8 cellular contexts compared by ENCODE assay signal in genomic region chr1:12124693-12125421, GRCh38. TPM values are rescaled to one million over a fixed set of nuclear protein-coding genes. Genes with fewer than 3 reads are reported as not detected.
DNase-seq lines count a peak whose midpoint lies in the region; ATAC-seq and TF ChIP-seq lines count a peak whose summit lies in the region.

No MANE protein-coding gene starts in this region.

- H3K27me3 Mint-ChIP-seq in activated B cell treated with CpG ODN at 0.5 μM for 24 hours = no peaks in the 10 kb centered on the region

- POLR2A ChIA-PET in activated B cell treated with CpG ODN at 0.5 μM for 24 hours (lab: Charles Lee) = interaction anchor here (0.5 to 6.0 kb wide), 21 partner anchors 9 to 215 kb away, joined by 3 to 103 read pairs (median 4); partner anchors contain the start of genes MIIP, TNFRSF1B and VPS13D

- H3K27ac ChIP-seq in caudate nucleus (ENCODE audit: low read depth, low read length) = no peak overlapping the region

- DNase-seq in NCI-H146 (lab: John Stamatoyannopoulos, UW) (peak; percentile 14), NCI-H146 treated with DMSO at 0.1 percent for 48 hours (lab: John Stamatoyannopoulos, UW; ENCODE audit: unreplicated experiment) (no peak), NCI-H1694 treated with DMSO at 0.1 percent for 48 hours (lab: John Stamatoyannopoulos, UW) (peak; percentile 26), activated B cell treated with CpG ODN at 0.5 μM for 24 hours (peak; percentile 68), caudate nucleus (lab: John Stamatoyannopoulos, UW) (peak in 46 of 61 donors; percentile 4 to 79 (median 36)), left colon (peak; percentile 59 to 78)
- DNase-seq in stimulated activated CD4-positive, alpha-beta T cell treated with anti-CD3 and anti-CD28 coated beads, Interleukin-2, amount 100 ng/mL, for 4 hours (ENCODE audit: low read depth) = peak; percentile 70

- ATAC-seq in activated B cell treated with CpG ODN at 0.5 μM for 24 hours (ENCODE audit: low read depth) (peak; percentile 76), left colon (peak; percentile 70), HG03439 (IDR thresholded peaks at IDR 0.05; ENCODE audit: unreplicated experiment) (no peak)

- TF ChIP-seq CTCF in activated B cell treated with CpG ODN at 0.5 μM for 24 hours (IDR thresholded peaks at IDR 0.05) = peak; percentile 91

- H3K36me3 Mint-ChIP-seq in activated B cell treated with CpG ODN at 0.5 μM for 24 hours (ENCODE audit: low read depth) = no peaks in the 10 kb centered on the region

- peak overlapping the region; percentile 64 for H3K27ac Mint-ChIP-seq in activated B cell treated with CpG ODN at 0.5 μM for 24 hours

- intact Hi-C loops in activated B cell treated with CpG ODN at 0.5 μM for 24 hours (cut with micrococcal nuclease) = loop anchor here (1.0 kb wide), 5 partner anchors 28 to 119 kb away; no protein-coding TSS in a partner anchor
- intact Hi-C loops in left colon (cut with DNase I, micrococcal nuclease) = loop anchor here (2.0 to 5.0 kb wide), 2 partner anchors 82 to 84 kb away; no protein-coding TSS in a partner anchor

- no peaks in the 10 kb centered on the region for H3K9me3 Mint-ChIP-seq in activated B cell treated with CpG ODN at 0.5 μM for 24 hours

- peaks cover 32% of the 10 kb centered on the region for H3K4me1 Mint-ChIP-seq in activated B cell treated with CpG ODN at 0.5 μM for 24 hours

- CTCF ChIA-PET in activated B cell treated with CpG ODN at 0.5 μM for 24 hours (lab: Charles Lee) = interaction anchor here (0.7 to 6.2 kb wide), 45 partner anchors 10 to 535 kb away, joined by 3 to 261 read pairs (median 6); partner anchors contain the start of genes FBXO6 and MIIP

- peak overlapping the region; percentile 50 for H3K4me3 Mint-ChIP-seq in activated B cell treated with CpG ODN at 0.5 μM for 24 hours

RNA-seq across cellular contexts. Expression of gene TNFRSF1B, which starts 41.9 kb away (rescaled TPM):
- total RNA-seq in activated B cell treated with CpG ODN at 0.5 μM for 24 hours = 89.0 and 98.6 TPM in 2 replicates
- total RNA-seq in left colon = 10 to 100 TPM; 18.6 to 28.3 TPM
